11 cellular contexts compared by ENCODE assay signal in genomic region chr5:138954257-138955012, GRCh38.
DNase-seq lines count a peak whose midpoint lies in the region; ATAC-seq and TF ChIP-seq lines count a peak whose summit lies in the region.
"Had no signal": no experiment of that assay in that cellular context is flagged by ENCODE, and none has a peak within 500 bp of the region (broad histone marks: within the 10 kb centered on the region; RNA-seq: fewer than 3 reads in every experiment).

No MANE protein-coding gene starts in this region.

- ATAC-seq in body of pancreas = no peak
- no peak for ATAC-seq in naive thymus-derived CD4-positive, alpha-beta T cell
- ATAC-seq: esophagus mucosa had no signal

- peak overlapping the region; percentile 33 for H3K27ac ChIP-seq in KOPT-K1 (ENCODE audit: low read depth, low read length, poor library complexity, severe bottlenecking)
- H3K27ac ChIP-seq in body of pancreas = peak overlapping the region; percentile 44 to 88 (median 82)
- H3K27ac ChIP-seq in layer of hippocampus (ENCODE audit: low read depth, low read length) = peak overlapping the region; percentile 91
- peak overlapping the region in 4 of 5 donors; percentile 4 to 75 (median 72) for H3K27ac ChIP-seq in stomach
- H3K27ac ChIP-seq in naive thymus-derived CD4-positive, alpha-beta T cell (ENCODE audit: low read depth, low read length) = no peak overlapping the region

- no peak for TF ChIP-seq CTCF in body of pancreas (IDR thresholded peaks at IDR 0.05)
- no peak for TF ChIP-seq CTCF in stomach (IDR thresholded peaks at IDR 0.05)

- no peak for TF ChIP-seq EP300 in stomach (IDR thresholded peaks at IDR 0.05)

- TF ChIP-seq POLR2A in body of pancreas (IDR thresholded peaks at IDR 0.05) = no peak
- TF ChIP-seq POLR2A in stomach (IDR thresholded peaks at IDR 0.05) = no peak

- POLR2A ChIA-PET in naive thymus-derived CD4-positive, alpha-beta T cell (lab: Charles Lee) = no interaction called here

- peaks cover 13 to 23% (median 14%) of the 10 kb centered on the region in 7 donors for H3K4me1 Mint-ChIP-seq in naive thymus-derived CD4-positive, alpha-beta T cell

- H3K4me3 ChIP-seq in body of pancreas (no peak overlapping the region), stomach (no peak overlapping the region)
- no peak overlapping the region for H3K4me3 ChIP-seq in naive thymus-derived CD4-positive, alpha-beta T cell (ENCODE audit: low read length)

- CTCF ChIA-PET in naive thymus-derived CD4-positive, alpha-beta T cell (lab: Charles Lee) = interaction anchor here (0.6 kb wide), 1 partner anchor 814 kb away, joined by 3 read pairs; no protein-coding TSS in a partner anchor

- peaks cover 62% of the 10 kb centered on the region for H3K4me1 ChIP-seq in body of pancreas
- peaks cover 21 to 60% (median 48%) of the 10 kb centered on the region in 4 donors for H3K4me1 ChIP-seq in stomach
- H3K4me1 ChIP-seq in naive thymus-derived CD4-positive, alpha-beta T cell (ENCODE audit: control insufficient read depth in 2 of 2, insufficient read depth in 2 of 2, low read length in 2 of 2) = peaks cover 7 to 14% of the 10 kb centered on the region in 2 donors

- H3K9me3 ChIP-seq in KOPT-K1 (ENCODE audit: insufficient read depth, low read length, poor library complexity, severe bottlenecking) (no peaks in the 10 kb centered on the region), body of pancreas (no peaks in the 10 kb centered on the region), stomach (no peaks in the 10 kb centered on the region)
- no peaks in the 10 kb centered on the region for H3K9me3 ChIP-seq in naive thymus-derived CD4-positive, alpha-beta T cell (ENCODE audit: control insufficient read depth in 2 of 3, low read length in 3 of 3)

- H3K4me3 Mint-ChIP-seq in naive thymus-derived CD4-positive, alpha-beta T cell = peak overlapping the region in 1 of 10 donors; percentile 23
- H3K4me3 Mint-ChIP-seq: T-helper 2 cell treated with Interferon-gamma antibody and Interleukin-4, amounts not matched to agents 5 μg/mL and 100 μg/mL, for 36 hours had no signal

- peaks cover 0 to 16% (median 0%) of the 10 kb centered on the region in 5 donors for H3K36me3 Mint-ChIP-seq in naive thymus-derived CD4-positive, alpha-beta T cell

- no peaks in the 10 kb centered on the region for H3K27me3 Mint-ChIP-seq in naive thymus-derived CD4-positive, alpha-beta T cell

- DNase-seq in body of pancreas = peak in 1 of 4 donors; percentile 30
- peak; percentile 7 for DNase-seq in stomach
- DNase-seq in naive thymus-derived CD4-positive, alpha-beta T cell = no peak
- no peak for DNase-seq in COLO668 (lab: John Stamatoyannopoulos, UW; ENCODE audit: unreplicated experiment)
- DNase-seq in NCI-H2196 treated with DMSO at 0.1 percent for 48 hours (lab: John Stamatoyannopoulos, UW; ENCODE audit: unreplicated experiment) = no peak
- no peak for DNase-seq in activated gamma-delta T cell treated with Interleukin-2 at 50 U/mL for 16 hours
- DNase-seq: NCI-H1048 had no signal

- H3K36me3 ChIP-seq in KOPT-K1 (ENCODE audit: insufficient read depth, low read length) (no peaks in the 10 kb centered on the region), body of pancreas (replicated peaks in 1 of 2; ENCODE audit: insufficient read depth in 1 of 2, low read depth in 2 of 2) (no peaks in the 10 kb centered on the region), stomach (peaks cover 0 to 15% (median 7%) of the 10 kb centered on the region in 4 donors)
- no peaks in the 10 kb centered on the region for H3K36me3 ChIP-seq in naive thymus-derived CD4-positive, alpha-beta T cell (ENCODE audit: control insufficient read depth in 2 of 3, insufficient read depth in 3 of 3, low read length in 3 of 3)

- intact Hi-C loops in body of pancreas (cut with DNase I) (no loop called here), stomach (cut with DNase I; ENCODE audit: low total_unique reads) (no loop called here)
- intact Hi-C loops in naive thymus-derived CD4-positive, alpha-beta T cell (cut with micrococcal nuclease) = no loop called here

- no peaks in the 10 kb centered on the region for H3K9me3 Mint-ChIP-seq in naive thymus-derived CD4-positive, alpha-beta T cell
- H3K9me3 Mint-ChIP-seq: T-helper 2 cell treated with Interferon-gamma antibody and Interleukin-4, amounts not matched to agents 5 μg/mL and 100 μg/mL, for 36 hours had no signal

- WGBS in body of pancreas, 2 donors = 69 to 73% methylated on average over 3 to 4 of the region's 4 CpGs
- 73 to 88% (median 84%) methylated on average over 4 of the region's 4 CpGs for WGBS in stomach, 5 donors

- H3K27me3 ChIP-seq in body of pancreas (no peaks in the 10 kb centered on the region), layer of hippocampus (ENCODE audit: control insufficient read depth, insufficient read depth, low read length) (no peaks in the 10 kb centered on the region), stomach (no peaks in the 10 kb centered on the region)
- H3K27me3 ChIP-seq in naive thymus-derived CD4-positive, alpha-beta T cell (ENCODE audit: control insufficient read depth in 2 of 2, insufficient read depth in 2 of 2, low read length in 2 of 2) = no peaks in the 10 kb centered on the region

- H3K27ac Mint-ChIP-seq in naive thymus-derived CD4-positive, alpha-beta T cell = peak overlapping the region in 2 of 9 donors; percentile 42 to 59
